Comparison of ENCODE assay signal across 10 cellular contexts in genomic region chr22:29309332-29310064, GRCh38. TPM values are rescaled to one million over a fixed set of nuclear protein-coding genes. Genes with fewer than 3 reads are reported as not detected.
DNase-seq lines count a peak whose midpoint lies in the region; TF ChIP-seq lines count a peak whose summit lies in the region.
"Had no signal": no experiment of that assay in that cellular context is flagged by ENCODE, and none has a peak within 500 bp of the region (broad histone marks: within the 10 kb centered on the region; RNA-seq: fewer than 3 reads in every experiment).

No MANE protein-coding gene starts in this region.

- no peak overlapping the region for H2BK15ac ChIP-seq in mesenchymal stem cell (ENCODE audit: low read depth, poor library complexity, severe bottlenecking)

- peak overlapping the region; percentile 53 for H3K9ac ChIP-seq in mesenchymal stem cell (ENCODE audit: low read length)

- H3K4me3 Mint-ChIP-seq in activated naive CD4-positive, alpha-beta T cell treated with anti-CD3 and anti-CD28 coated beads, Interleukin-2, amount 10 ng/mL, durations not matched to agents 7 days and 5 days: no peak overlapping the region
- no peak overlapping the region for H3K4me3 Mint-ChIP-seq in activated naive CD4-positive, alpha-beta T cell treated with anti-CD3 and anti-CD28 coated beads for 36 hours

- no peak for TF ChIP-seq POLR2A in breast epithelium (IDR thresholded peaks at IDR 0.05)
- TF ChIP-seq POLR2A in uterus (IDR thresholded peaks at IDR 0.05): no peak

- peak overlapping the region in 2 of 3 donors; percentile 9 to 74 for H3K4me3 ChIP-seq in breast epithelium
- peak overlapping the region in 1 of 2 experiments; percentile 96 for H3K4me3 ChIP-seq in mesenchymal stem cell (ENCODE audit: insufficient read depth in 1 of 2, low read depth in 1 of 2, low read length in 2 of 2)
- H3K4me3 ChIP-seq in uterus: no peak overlapping the region

- intact Hi-C loops in activated naive CD4-positive, alpha-beta T cell treated with anti-CD3 and anti-CD28 coated beads for 36 hours (cut with micrococcal nuclease): no loop called here
- intact Hi-C loops in breast epithelium (cut with DNase I; ENCODE audit: low total_unique reads): loop anchor here (10.0 kb wide), 1 partner anchor 455 kb away; the partner anchor contains the start of genes UQCR10 and ZMAT5
- intact Hi-C loops in uterus (cut with DNase I; ENCODE audit: low total_unique reads): no loop called here

- H2BK120ac ChIP-seq in mesenchymal stem cell (ENCODE audit: low read depth, low read length): no peak overlapping the region

- no peak overlapping the region for H3K4ac ChIP-seq in mesenchymal stem cell (ENCODE audit: low read depth in 1 of 2, low read length in 2 of 2)

- peak overlapping the region; percentile 54 for H3K4me2 ChIP-seq in mesenchymal stem cell (ENCODE audit: low read length, poor library complexity, severe bottlenecking)

- CTCF ChIA-PET in activated naive CD4-positive, alpha-beta T cell treated with anti-CD3 and anti-CD28 coated beads, Interleukin-2, amount 10 ng/mL, durations not matched to agents 7 days and 5 days (lab: Charles Lee): no interaction called here
- CTCF ChIA-PET in activated naive CD4-positive, alpha-beta T cell treated with anti-CD3 and anti-CD28 coated beads for 36 hours (lab: Charles Lee): no interaction called here

- peak; percentile 19 for DNase-seq in activated naive CD4-positive, alpha-beta T cell treated with anti-CD3 and anti-CD28 coated beads, Interleukin-2, amount 10 ng/mL, durations not matched to agents 7 days and 5 days
- no peak for DNase-seq in activated naive CD4-positive, alpha-beta T cell treated with anti-CD3 and anti-CD28 coated beads for 36 hours
- DNase-seq in breast epithelium (ENCODE audit: low spot score in 2 of 2) (no peak), mesenchymal stem cell (peak; percentile 12), uterus (peak in 1 of 2 donors; percentile 47), NCI-H1436 treated with DMSO at 0.1 percent for 48 hours (lab: John Stamatoyannopoulos, UW) (no peak), SK-N-DZ (ENCODE audit: low spot score) (no peak), superior temporal gyrus (ENCODE audit: extremely low spot score) (no peak)
- DNase-seq: glutamatergic neuron had no signal

- peak overlapping the region in 1 of 2 experiments; percentile 47 for H2BK12ac ChIP-seq in mesenchymal stem cell (ENCODE audit: low read length in 2 of 2)

- WGBS in mesenchymal stem cell: 94% methylated on average over 20 of the region's 21 CpGs

- H3K4me1 ChIP-seq in breast epithelium (peaks cover 27 to 32% of the 10 kb centered on the region in 2 donors), mesenchymal stem cell (ENCODE audit: control insufficient read depth, insufficient read depth, low read depth, low read length) (peaks cover 53% of the 10 kb centered on the region), uterus (peaks cover 7 to 39% of the 10 kb centered on the region in 2 donors)

- no peaks in the 10 kb centered on the region for H3K36me3 Mint-ChIP-seq in activated naive CD4-positive, alpha-beta T cell treated with anti-CD3 and anti-CD28 coated beads, Interleukin-2, amount 10 ng/mL, durations not matched to agents 7 days and 5 days
- no peaks in the 10 kb centered on the region for H3K36me3 Mint-ChIP-seq in activated naive CD4-positive, alpha-beta T cell treated with anti-CD3 and anti-CD28 coated beads for 36 hours (ENCODE audit: low read depth)

- no peak overlapping the region for H3K27ac Mint-ChIP-seq in activated naive CD4-positive, alpha-beta T cell treated with anti-CD3 and anti-CD28 coated beads, Interleukin-2, amount 10 ng/mL, durations not matched to agents 7 days and 5 days
- H3K27ac Mint-ChIP-seq in activated naive CD4-positive, alpha-beta T cell treated with anti-CD3 and anti-CD28 coated beads for 36 hours: no peak overlapping the region

- H3K27me3 ChIP-seq in breast epithelium (peaks cover 0 to 14% of the 10 kb centered on the region in 2 donors), mesenchymal stem cell (ENCODE audit: control insufficient read depth in 1 of 2, insufficient read depth in 1 of 2, low read length in 2 of 2) (peaks cover 11 to 19% of the 10 kb centered on the region in 2 experiments), uterus (peaks cover 8 to 9% of the 10 kb centered on the region in 2 donors)

- H3K23ac ChIP-seq in mesenchymal stem cell (ENCODE audit: low read length in 2 of 2): no peak overlapping the region

- TF ChIP-seq CTCF in breast epithelium (IDR thresholded peaks at IDR 0.05) (no peak), uterus (IDR thresholded peaks at IDR 0.05) (no peak)

- H3K27ac ChIP-seq in breast epithelium (peak overlapping the region; percentile 89 to 93), mesenchymal stem cell (ENCODE audit: low read length, poor library complexity, severe bottlenecking) (peak overlapping the region; percentile 11), uterus (peak overlapping the region; percentile 78 to 80)

- peaks cover 23% of the 10 kb centered on the region for H3K79me1 ChIP-seq in mesenchymal stem cell (replicated peaks; ENCODE audit: low read length, poor library complexity, severe bottlenecking)

- peaks cover 83% of the 10 kb centered on the region for H3K27me3 Mint-ChIP-seq in activated naive CD4-positive, alpha-beta T cell treated with anti-CD3 and anti-CD28 coated beads, Interleukin-2, amount 10 ng/mL, durations not matched to agents 7 days and 5 days
- peaks cover 42% of the 10 kb centered on the region for H3K27me3 Mint-ChIP-seq in activated naive CD4-positive, alpha-beta T cell treated with anti-CD3 and anti-CD28 coated beads for 36 hours (ENCODE audit: low read depth)

- peak overlapping the region; percentile 47 for H2AK5ac ChIP-seq in mesenchymal stem cell (ENCODE audit: low read length, severe bottlenecking)

- H3K18ac ChIP-seq in mesenchymal stem cell (ENCODE audit: low read depth in 1 of 2, low read length in 2 of 2): no peak overlapping the region

- H2BK5ac ChIP-seq in mesenchymal stem cell (ENCODE audit: low read depth, low read length, poor library complexity, severe bottlenecking): no peak overlapping the region

- peaks cover 65% of the 10 kb centered on the region for H3K4me1 Mint-ChIP-seq in activated naive CD4-positive, alpha-beta T cell treated with anti-CD3 and anti-CD28 coated beads, Interleukin-2, amount 10 ng/mL, durations not matched to agents 7 days and 5 days
- H3K4me1 Mint-ChIP-seq in activated naive CD4-positive, alpha-beta T cell treated with anti-CD3 and anti-CD28 coated beads for 36 hours (ENCODE audit: low read depth): peaks cover 27% of the 10 kb centered on the region

- H3K14ac ChIP-seq in mesenchymal stem cell (ENCODE audit: low read length in 2 of 2): no peak overlapping the region

- H4K8ac ChIP-seq in mesenchymal stem cell (ENCODE audit: low read length): no peak overlapping the region

- H3K36me3 ChIP-seq in breast epithelium: no peaks in the 10 kb centered on the region
- peaks cover 4 to 43% of the 10 kb centered on the region in 2 experiments for H3K36me3 ChIP-seq in mesenchymal stem cell (ENCODE audit: control insufficient read depth in 1 of 2, insufficient read depth in 2 of 2, low read depth in 1 of 2, low read length in 2 of 2)
- H3K36me3 ChIP-seq in uterus: no peaks in the 10 kb centered on the region

- H2AFZ ChIP-seq in mesenchymal stem cell (ENCODE audit: low read depth, low read length): no peak overlapping the region

- H3K9me3 Mint-ChIP-seq in activated naive CD4-positive, alpha-beta T cell treated with anti-CD3 and anti-CD28 coated beads, Interleukin-2, amount 10 ng/mL, durations not matched to agents 7 days and 5 days: no peaks in the 10 kb centered on the region
- H3K9me3 Mint-ChIP-seq in activated naive CD4-positive, alpha-beta T cell treated with anti-CD3 and anti-CD28 coated beads for 36 hours: no peaks in the 10 kb centered on the region

- H4K91ac ChIP-seq in mesenchymal stem cell (ENCODE audit: low read length): peak overlapping the region; percentile 70

- H3K9me3 ChIP-seq in breast epithelium: no peaks in the 10 kb centered on the region
- H3K9me3 ChIP-seq in mesenchymal stem cell (ENCODE audit: control insufficient read depth, low read length): no peaks in the 10 kb centered on the region
- H3K9me3 ChIP-seq in uterus: no peaks in the 10 kb centered on the region
- H3K9me3 ChIP-seq: Caco-2 had no signal

RNA-seq across cellular contexts. Expression of gene GAS2L1, which starts 3.0 kb away (rescaled TPM):
- total RNA-seq in activated naive CD4-positive, alpha-beta T cell treated with anti-CD3 and anti-CD28 coated beads for 36 hours: under 1 TPM; 0.12 to 0.26 TPM
- total RNA-seq in breast epithelium (10 to 100 TPM; 12.2 to 19.3 (median 15.7) TPM), uterus (10 to 100 TPM in 2 of 4 donors, 1 to 10 TPM in 2; 2.4 to 29.6 (median 11.9) TPM)
- 21.8 TPM for polyA plus RNA-seq in mesenchymal stem cell (2013, experiment 1 of 2)
- polyA plus RNA-seq in mesenchymal stem cell (2013, experiment 2 of 2): 22.6 TPM
- 4.5 and 4.6 TPM in 2 replicates for polyA plus RNA-seq in SK-N-DZ (2014; cell fraction: cytosol; rRNA removed)
- 7.8 and 10.7 TPM in 2 replicates for polyA plus RNA-seq in SK-N-DZ (2014; cell fraction: nucleus; rRNA removed)

RNA-seq across cellular contexts. Expression of gene RASL10A, which starts 6.0 kb away (rescaled TPM):
- total RNA-seq in activated naive CD4-positive, alpha-beta T cell treated with anti-CD3 and anti-CD28 coated beads for 36 hours: not detected
- total RNA-seq in breast epithelium (1 to 10 TPM; 2.7 to 4.7 (median 4.3) TPM), uterus (1 to 10 TPM in 1 of 4 donors, under 1 TPM in 2, not detected in 1; 0.35 to 3.2 (median 0.79) TPM)
- 0.06 TPM for polyA plus RNA-seq in mesenchymal stem cell (2013, experiment 1 of 2)
- 0.04 TPM for polyA plus RNA-seq in mesenchymal stem cell (2013, experiment 2 of 2)
- 1.0 TPM in 1 of 2 replicates, not detected in the other for polyA plus RNA-seq in SK-N-DZ (2014; cell fraction: cytosol; rRNA removed)
- polyA plus RNA-seq in SK-N-DZ (2014; cell fraction: nucleus; rRNA removed): 1.4 and 6.4 TPM in 2 replicates

RNA-seq across cellular contexts. Expression of gene EWSR1, which starts 41.4 kb away (rescaled TPM):
- total RNA-seq in activated naive CD4-positive, alpha-beta T cell treated with anti-CD3 and anti-CD28 coated beads for 36 hours: 100 to 1,000 TPM; 274 to 303 TPM
- 100 to 1,000 TPM; 165 to 224 (median 220) TPM for total RNA-seq in breast epithelium
- polyA plus RNA-seq in mesenchymal stem cell (2013, experiment 1 of 2): 174 TPM
- polyA plus RNA-seq in mesenchymal stem cell (2013, experiment 2 of 2): 172 TPM
- total RNA-seq in uterus: 100 to 1,000 TPM; 120 to 221 (median 137) TPM
- 186 and 209 TPM in 2 replicates for polyA plus RNA-seq in SK-N-DZ (2014; cell fraction: cytosol; rRNA removed)
- polyA plus RNA-seq in SK-N-DZ (2014; cell fraction: nucleus; rRNA removed): 411 and 553 TPM in 2 replicates

RNA-seq across cellular contexts. Expression of gene RHBDD3, which starts 41.7 kb away (rescaled TPM):
- 10 to 100 TPM; 17.6 to 20.5 TPM for total RNA-seq in activated naive CD4-positive, alpha-beta T cell treated with anti-CD3 and anti-CD28 coated beads for 36 hours
- 10 to 100 TPM; 16.2 to 31.8 (median 28.2) TPM for total RNA-seq in breast epithelium
- 22.5 TPM for polyA plus RNA-seq in mesenchymal stem cell (2013, experiment 1 of 2)
- 22.7 TPM for polyA plus RNA-seq in mesenchymal stem cell (2013, experiment 2 of 2)
- total RNA-seq in uterus: 10 to 100 TPM in 3 of 4 donors, 1 to 10 TPM in 1; 6.5 to 46.6 (median 26.1) TPM
- 92.4 and 120 TPM in 2 replicates for polyA plus RNA-seq in SK-N-DZ (2014; cell fraction: cytosol; rRNA removed)
- 74.4 and 98.6 TPM in 2 replicates for polyA plus RNA-seq in SK-N-DZ (2014; cell fraction: nucleus; rRNA removed)

Comparison
In these comparisons a context has a peak if more than half of its experiments do, and no peak if none do; other contexts are left out.
1. DNase-seq: peak in activated naive CD4-positive, alpha-beta T cell treated with anti-CD3 and anti-CD28 coated beads, Interleukin-2, amount 10 ng/mL, durations not matched to agents 7 days and 5 days (single experiment) and mesenchymal stem cell (single experiment); none in activated naive CD4-positive, alpha-beta T cell treated with anti-CD3 and anti-CD28 coated beads for 36 hours (single experiment), breast epithelium (0 of 2), NCI-H1436 treated with DMSO at 0.1 percent for 48 hours (single experiment), SK-N-DZ (single experiment) and superior temporal gyrus (single experiment).
2. H3K27ac ChIP-seq: peak in every context shown above with its lines; median percentile 91 in breast epithelium; 79 in uterus; 11 in mesenchymal stem cell.
3. H3K4me3 ChIP-seq: peak in breast epithelium (2 of 3); none in uterus (0 of 2).